2 cellular contexts compared by ENCODE assay signal in the genomic region with DNA sequence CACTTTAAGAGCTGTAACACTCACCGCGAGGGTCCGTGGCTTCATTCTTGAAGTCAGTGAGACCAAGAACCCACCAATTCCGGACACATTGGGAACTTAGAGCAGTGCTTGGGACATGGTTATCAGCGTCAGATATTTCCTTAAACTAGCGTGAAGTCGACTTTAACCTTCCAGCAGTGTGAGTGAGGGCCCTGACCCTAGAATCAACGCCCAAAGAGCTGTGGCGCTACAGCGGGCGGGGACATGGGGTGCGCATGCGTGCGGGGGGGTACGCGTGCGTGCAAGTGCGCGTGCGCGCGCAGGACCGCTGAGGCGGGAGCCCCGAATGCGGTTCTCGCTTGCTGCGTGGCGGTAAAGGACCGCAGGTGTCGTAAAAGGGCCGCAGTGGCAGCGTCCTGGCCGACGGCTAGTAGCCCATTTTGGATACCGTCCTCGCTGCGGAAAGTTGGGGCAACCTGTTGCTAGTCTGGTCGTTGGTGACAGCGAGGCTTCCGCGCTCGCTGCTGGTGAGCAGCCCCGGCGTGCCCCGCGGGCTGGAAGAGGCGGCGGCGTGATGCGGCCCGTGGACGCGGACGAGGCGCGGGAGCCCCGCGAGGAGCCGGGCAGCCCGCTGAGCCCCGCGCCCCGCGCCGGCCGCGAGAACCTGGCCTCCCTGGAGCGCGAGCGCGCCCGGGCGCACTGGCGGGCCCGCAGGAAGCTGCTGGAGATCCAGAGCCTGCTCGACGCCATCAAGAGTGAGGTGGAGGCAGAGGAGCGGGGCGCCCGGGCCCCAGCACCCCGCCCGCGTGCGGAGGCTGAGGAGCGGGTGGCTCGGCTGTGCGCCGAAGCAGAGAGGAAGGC.
TF ChIP-seq lines count a peak whose summit lies in the region.

No MANE protein-coding gene starts in this region.

TF ChIP-seq in HCT116, 20 proteins besides CTCF, POLR2A, EP300 and RAD21 (continued from another document):
- TF ChIP-seq, protein P1, sequence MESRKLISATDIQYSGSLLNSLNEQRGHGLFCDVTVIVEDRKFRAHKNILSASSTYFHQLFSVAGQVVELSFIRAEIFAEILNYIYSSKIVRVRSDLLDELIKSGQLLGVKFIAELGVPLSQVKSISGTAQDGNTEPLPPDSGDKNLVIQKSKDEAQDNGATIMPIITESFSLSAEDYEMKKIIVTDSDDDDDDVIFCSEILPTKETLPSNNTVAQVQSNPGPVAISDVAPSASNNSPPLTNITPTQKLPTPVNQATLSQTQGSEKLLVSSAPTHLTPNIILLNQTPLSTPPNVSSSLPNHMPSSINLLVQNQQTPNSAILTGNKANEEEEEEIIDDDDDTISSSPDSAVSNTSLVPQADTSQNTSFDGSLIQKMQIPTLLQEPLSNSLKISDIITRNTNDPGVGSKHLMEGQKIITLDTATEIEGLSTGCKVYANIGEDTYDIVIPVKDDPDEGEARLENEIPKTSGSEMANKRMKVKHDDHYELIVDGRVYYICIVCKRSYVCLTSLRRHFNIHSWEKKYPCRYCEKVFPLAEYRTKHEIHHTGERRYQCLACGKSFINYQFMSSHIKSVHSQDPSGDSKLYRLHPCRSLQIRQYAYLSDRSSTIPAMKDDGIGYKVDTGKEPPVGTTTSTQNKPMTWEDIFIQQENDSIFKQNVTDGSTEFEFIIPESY (IDR thresholded peaks at IDR 0.05; ENCODE audit: extremely low read depth, insufficient replicate concordance, low read length) = peak; percentile 55
- TF ChIP-seq YY1 (IDR thresholded peaks at IDR 0.05; ENCODE audit: extremely low read depth, insufficient replicate concordance, low read depth, low read length) (peak; percentile 77), EZH2 (IDR thresholded peaks at IDR 0.05) (no peak), POLR2AphosphoS5 (IDR thresholded peaks at IDR 0.05; ENCODE audit: low read depth, low read length) (peak; percentile 94), ZFX (IDR thresholded peaks at IDR 0.05) (peak; percentile 70; the same call in 1 of the 2 replicates), CEBPB (IDR thresholded peaks at IDR 0.05; ENCODE audit: low read depth) (no peak)

TF ChIP-seq in SK-N-SH treated with all-trans-retinoic acid at 6 μM for 48 hours, 23 proteins besides CTCF, POLR2A, EP300 and RAD21 (continued from another document):
- TF ChIP-seq, protein P2, sequence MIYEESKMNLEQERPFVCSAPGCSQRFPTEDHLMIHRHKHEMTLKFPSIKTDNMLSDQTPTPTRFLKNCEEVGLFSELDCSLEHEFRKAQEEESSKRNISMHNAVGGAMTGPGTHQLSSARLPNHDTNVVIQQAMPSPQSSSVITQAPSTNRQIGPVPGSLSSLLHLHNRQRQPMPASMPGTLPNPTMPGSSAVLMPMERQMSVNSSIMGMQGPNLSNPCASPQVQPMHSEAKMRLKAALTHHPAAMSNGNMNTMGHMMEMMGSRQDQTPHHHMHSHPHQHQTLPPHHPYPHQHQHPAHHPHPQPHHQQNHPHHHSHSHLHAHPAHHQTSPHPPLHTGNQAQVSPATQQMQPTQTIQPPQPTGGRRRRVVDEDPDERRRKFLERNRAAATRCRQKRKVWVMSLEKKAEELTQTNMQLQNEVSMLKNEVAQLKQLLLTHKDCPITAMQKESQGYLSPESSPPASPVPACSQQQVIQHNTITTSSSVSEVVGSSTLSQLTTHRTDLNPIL (CRISPR knock-in tag; IDR thresholded peaks at IDR 0.05; ENCODE audit: low read depth) = no peak
- TF ChIP-seq OSR1 (CRISPR knock-in tag; IDR thresholded peaks at IDR 0.05) = no peak
- no peak for TF ChIP-seq RARB (CRISPR knock-in tag; IDR thresholded peaks at IDR 0.05)
- TF ChIP-seq GLIS3 (CRISPR knock-in tag; IDR thresholded peaks at IDR 0.05) = no peak
- no peak for TF ChIP-seq ZNF70 (CRISPR knock-in tag; IDR thresholded peaks at IDR 0.05)
- TF ChIP-seq ZFP3 (CRISPR knock-in tag; IDR thresholded peaks at IDR 0.05) = no peak
- no peak for TF ChIP-seq TOX (CRISPR knock-in tag; IDR thresholded peaks at IDR 0.05; ENCODE audit: borderline replicate concordance)
- no peak for TF ChIP-seq ZFP30 (CRISPR knock-in tag; IDR thresholded peaks at IDR 0.05)
- TF ChIP-seq, protein P3, sequence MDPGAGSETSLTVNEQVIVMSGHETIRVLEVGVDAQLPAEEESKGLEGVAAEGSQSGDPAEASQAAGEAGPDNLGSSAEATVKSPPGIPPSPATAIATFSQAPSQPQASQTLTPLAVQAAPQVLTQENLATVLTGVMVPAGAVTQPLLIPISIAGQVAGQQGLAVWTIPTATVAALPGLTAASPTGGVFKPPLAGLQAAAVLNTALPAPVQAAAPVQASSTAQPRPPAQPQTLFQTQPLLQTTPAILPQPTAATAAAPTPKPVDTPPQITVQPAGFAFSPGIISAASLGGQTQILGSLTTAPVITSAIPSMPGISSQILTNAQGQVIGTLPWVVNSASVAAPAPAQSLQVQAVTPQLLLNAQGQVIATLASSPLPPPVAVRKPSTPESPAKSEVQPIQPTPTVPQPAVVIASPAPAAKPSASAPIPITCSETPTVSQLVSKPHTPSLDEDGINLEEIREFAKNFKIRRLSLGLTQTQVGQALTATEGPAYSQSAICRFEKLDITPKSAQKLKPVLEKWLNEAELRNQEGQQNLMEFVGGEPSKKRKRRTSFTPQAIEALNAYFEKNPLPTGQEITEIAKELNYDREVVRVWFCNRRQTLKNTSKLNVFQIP (CRISPR knock-in tag; IDR thresholded peaks at IDR 0.05; ENCODE audit: borderline replicate concordance, low read depth) = no peak
- no peak for TF ChIP-seq ZC3H10 (CRISPR knock-in tag; IDR thresholded peaks at IDR 0.05)
- TF ChIP-seq TCF4 (CRISPR knock-in tag; IDR thresholded peaks at IDR 0.05; ENCODE audit: borderline replicate concordance) = no peak
- TF ChIP-seq SNAI2 (CRISPR knock-in tag; IDR thresholded peaks at IDR 0.05) = no peak
- TF ChIP-seq, protein P4, sequence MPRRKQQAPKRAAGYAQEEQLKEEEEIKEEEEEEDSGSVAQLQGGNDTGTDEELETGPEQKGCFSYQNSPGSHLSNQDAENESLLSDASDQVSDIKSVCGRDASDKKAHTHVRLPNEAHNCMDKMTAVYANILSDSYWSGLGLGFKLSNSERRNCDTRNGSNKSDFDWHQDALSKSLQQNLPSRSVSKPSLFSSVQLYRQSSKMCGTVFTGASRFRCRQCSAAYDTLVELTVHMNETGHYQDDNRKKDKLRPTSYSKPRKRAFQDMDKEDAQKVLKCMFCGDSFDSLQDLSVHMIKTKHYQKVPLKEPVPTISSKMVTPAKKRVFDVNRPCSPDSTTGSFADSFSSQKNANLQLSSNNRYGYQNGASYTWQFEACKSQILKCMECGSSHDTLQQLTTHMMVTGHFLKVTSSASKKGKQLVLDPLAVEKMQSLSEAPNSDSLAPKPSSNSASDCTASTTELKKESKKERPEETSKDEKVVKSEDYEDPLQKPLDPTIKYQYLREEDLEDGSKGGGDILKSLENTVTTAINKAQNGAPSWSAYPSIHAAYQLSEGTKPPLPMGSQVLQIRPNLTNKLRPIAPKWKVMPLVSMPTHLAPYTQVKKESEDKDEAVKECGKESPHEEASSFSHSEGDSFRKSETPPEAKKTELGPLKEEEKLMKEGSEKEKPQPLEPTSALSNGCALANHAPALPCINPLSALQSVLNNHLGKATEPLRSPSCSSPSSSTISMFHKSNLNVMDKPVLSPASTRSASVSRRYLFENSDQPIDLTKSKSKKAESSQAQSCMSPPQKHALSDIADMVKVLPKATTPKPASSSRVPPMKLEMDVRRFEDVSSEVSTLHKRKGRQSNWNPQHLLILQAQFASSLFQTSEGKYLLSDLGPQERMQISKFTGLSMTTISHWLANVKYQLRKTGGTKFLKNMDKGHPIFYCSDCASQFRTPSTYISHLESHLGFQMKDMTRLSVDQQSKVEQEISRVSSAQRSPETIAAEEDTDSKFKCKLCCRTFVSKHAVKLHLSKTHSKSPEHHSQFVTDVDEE (CRISPR knock-in tag; IDR thresholded peaks at IDR 0.05) = no peak
- no peak for TF ChIP-seq CSDC2 (CRISPR knock-in tag; IDR thresholded peaks at IDR 0.05)
- TF ChIP-seq, protein P5, sequence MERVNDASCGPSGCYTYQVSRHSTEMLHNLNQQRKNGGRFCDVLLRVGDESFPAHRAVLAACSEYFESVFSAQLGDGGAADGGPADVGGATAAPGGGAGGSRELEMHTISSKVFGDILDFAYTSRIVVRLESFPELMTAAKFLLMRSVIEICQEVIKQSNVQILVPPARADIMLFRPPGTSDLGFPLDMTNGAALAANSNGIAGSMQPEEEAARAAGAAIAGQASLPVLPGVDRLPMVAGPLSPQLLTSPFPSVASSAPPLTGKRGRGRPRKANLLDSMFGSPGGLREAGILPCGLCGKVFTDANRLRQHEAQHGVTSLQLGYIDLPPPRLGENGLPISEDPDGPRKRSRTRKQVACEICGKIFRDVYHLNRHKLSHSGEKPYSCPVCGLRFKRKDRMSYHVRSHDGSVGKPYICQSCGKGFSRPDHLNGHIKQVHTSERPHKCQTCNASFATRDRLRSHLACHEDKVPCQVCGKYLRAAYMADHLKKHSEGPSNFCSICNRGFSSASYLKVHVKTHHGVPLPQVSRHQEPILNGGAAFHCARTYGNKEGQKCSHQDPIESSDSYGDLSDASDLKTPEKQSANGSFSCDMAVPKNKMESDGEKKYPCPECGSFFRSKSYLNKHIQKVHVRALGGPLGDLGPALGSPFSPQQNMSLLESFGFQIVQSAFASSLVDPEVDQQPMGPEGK (CRISPR knock-in tag; IDR thresholded peaks at IDR 0.05; ENCODE audit: borderline replicate concordance) = no peak
